ENCODE assay signal across 15 cellular contexts in the genomic region with DNA sequence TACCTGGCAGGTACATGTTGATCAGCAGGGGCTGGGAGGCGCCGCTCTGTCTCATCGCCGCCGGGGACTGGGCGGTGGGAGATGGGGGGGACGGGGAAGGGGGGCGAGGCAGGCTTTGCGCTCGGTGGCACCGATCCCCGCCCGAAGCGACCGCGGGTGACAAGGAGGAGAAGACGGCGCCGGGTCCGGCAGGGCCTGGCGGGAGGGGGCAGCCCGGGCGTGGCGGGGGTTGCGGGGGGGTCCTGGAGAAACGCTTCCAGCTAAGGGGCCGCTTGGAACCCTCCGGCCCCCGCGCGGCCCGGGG. TPM values are rescaled to one million over a fixed set of nuclear protein-coding genes. Genes with fewer than 3 reads are reported as not detected.
DNase-seq lines count a peak whose midpoint lies in the region; ATAC-seq, FAIRE-seq and TF ChIP-seq lines count a peak whose summit lies in the region.
"Had no signal": no experiment of that assay in that cellular context is flagged by ENCODE, and none has a peak within 500 bp of the region (broad histone marks: within the 10 kb centered on the region; RNA-seq: fewer than 3 reads in every experiment).

A gene (minus strand): TSS at position 164 of the 304 bp plus-strand sequence. CDS start 109 bp downstream, at position 55.

- H3K79me1 ChIP-seq in H9 (ENCODE audit: insufficient read depth, low read depth, low read length, poor library complexity, severe bottlenecking) (no peaks in the 10 kb centered on the region), H1 (ENCODE audit: low read depth, low read length) (no peaks in the 10 kb centered on the region)

- TF ChIP-seq POLR2A in H1 (IDR thresholded peaks at IDR 0.05; ENCODE audit: control extremely low read depth in 1 of 2, low read depth in 2 of 2, low read length in 2 of 2) (no peak), prostate gland (IDR thresholded peaks at IDR 0.05) (no peak), GM12891 (IDR thresholded peaks at IDR 0.05; ENCODE audit: low read depth, low read length) (no peak)

- H4K91ac ChIP-seq in H9 (ENCODE audit: insufficient read length, low read depth, low read length): no peak within 1 kb of the TSS
- H4K91ac ChIP-seq in H1 (replicated peaks; ENCODE audit: insufficient read length, low read length): no peak within 1 kb of the TSS

- TF ChIP-seq CTCF in SK-N-SH (IDR thresholded peaks at IDR 0.05) (no peak), H9 (conservative IDR thresholded peaks at IDR 0.05) (no peak), H1 (IDR thresholded peaks at IDR 0.05; ENCODE audit: control extremely low read depth in 1 of 3, insufficient read depth in 1 of 3, low read depth in 1 of 3, low read length in 3 of 3) (no peak), prostate gland (IDR thresholded peaks at IDR 0.05) (no peak)

- H4K8ac ChIP-seq in H9 (replicated peaks; ENCODE audit: insufficient read length, low read depth, low read length): no peak within 1 kb of the TSS
- peak within 1 kb of the TSS; percentile 88; the same call in 1 of the 2 replicates for H4K8ac ChIP-seq in H1 (ENCODE audit: extremely low read depth, insufficient read depth, low read length)

- WGBS in SK-N-SH (ENCODE audit: low lambda C conversion rate): 9% methylated on average over 13 of the region's 32 CpGs
- no CpG with 5 or more reads among the region's 32 CpGs for WGBS in H9 (ENCODE audit: extremely low coverage, insufficient read length, low lambda C conversion rate)
- 3% methylated on average over 8 of the region's 32 CpGs; no CpG with 5 or more reads in 1 of the 2 experiments for WGBS in H1 (ENCODE audit: extremely low coverage in 1 of 2, insufficient coverage in 1 of 2, insufficient read length in 1 of 2, insufficient replicate concordance in 2 of 2, low coverage in 1 of 2, low lambda C conversion rate in 2 of 2, missing lambda C conversion rate in 1 of 2), 2 experiments
- WGBS in prostate gland: under 1% methylated on average over 22 of the region's 32 CpGs

- FAIRE-seq in H1 (lab: Jason Lieb, UNC) (no peak), GM12891 (lab: Jason Lieb, UNC) (no peak)
- FAIRE-seq: colon had no signal

- H3K4me2 ChIP-seq in SK-N-SH: peak within 1 kb of the TSS; percentile 63; the same call in 1 of the 2 replicates
- peak within 1 kb of the TSS; percentile 42 for H3K4me2 ChIP-seq in H9 (ENCODE audit: insufficient read depth, insufficient read length, low read length)
- peak within 1 kb of the TSS; percentile 46 to 67 for H3K4me2 ChIP-seq in H1 (ENCODE audit: insufficient read depth in 1 of 2, low read depth in 2 of 2, low read length in 2 of 2)

- H2BK12ac ChIP-seq in H9 (ENCODE audit: insufficient read length, low read depth, low read length) (no peak within 1 kb of the TSS), H1 (ENCODE audit: low read depth, low read length) (peak within 1 kb of the TSS; percentile 60; the same call in 1 of the 2 replicates)

- POLR2A ChIA-PET in SK-N-SH (lab: Yijun Ruan, JAX): interaction anchor here (0.8 to 6.4 kb wide), 9 partner anchors 8 to 233 kb away, joined by 3 to 89 read pairs (median 4); a partner anchor contains a TSS
- POLR2A ChIA-PET in H1 (lab: Charles Lee; ENCODE audit: partially characterized antibody): interaction anchor here (0.7 to 1.0 kb wide), 3 partner anchors 8 to 15 kb away, joined by 3 to 4 read pairs (median 3); no protein-coding TSS in a partner anchor

- H3K79me2 ChIP-seq in SK-N-SH (ENCODE audit: insufficient read depth) (no peaks in the 10 kb centered on the region), H9 (ENCODE audit: insufficient read depth, low read length) (no peaks in the 10 kb centered on the region), H1 (ENCODE audit: control insufficient read depth in 1 of 2, insufficient read depth in 2 of 2, low read length in 2 of 2) (no peaks in the 10 kb centered on the region)

- TF ChIP-seq RAD21 in SK-N-SH (IDR thresholded peaks at IDR 0.05; ENCODE audit: low read length): no peak
- no peak for TF ChIP-seq RAD21 in H1 (IDR thresholded peaks at IDR 0.05 in 1 of 2, conservative IDR thresholded peaks at IDR 0.05 in 1 of 2; ENCODE audit: low read depth in 2 of 2, low read length in 2 of 2)

- peaks cover 10 to 29% of the 10 kb centered on the region in 2 experiments for H3K4me1 Mint-ChIP-seq in H9

- ATAC-seq in SK-N-SH treated with all-trans-retinoic acid at 6 μM for 48 hours (no peak), GM18873 (IDR thresholded peaks at IDR 0.05; ENCODE audit: low FRiP score, unreplicated experiment) (no peak)

- H2BK120ac ChIP-seq in H9 (ENCODE audit: low read depth, low read length, poor library complexity, severe bottlenecking) (no peak within 1 kb of the TSS), H1 (replicated peaks; ENCODE audit: low read depth, low read length) (no peak within 1 kb of the TSS)

- no peak within 1 kb of the TSS for H3K4ac ChIP-seq in H9 (ENCODE audit: low read depth, low read length)
- H3K4ac ChIP-seq in H1 (replicated peaks; ENCODE audit: insufficient read length, low read depth, low read length): no peak within 1 kb of the TSS

- H3K4me3 Mint-ChIP-seq in H9: peak within 1 kb of the TSS; percentile 45 to 82

- H3K9me2 ChIP-seq in SK-N-SH: no peaks in the 10 kb centered on the region

- DNase-seq in SK-N-SH (peak; percentile 84), H9 (no peak), H1 (ENCODE audit: low read depth in 1 of 2, low spot score in 2 of 2) (no peak), prostate gland (ENCODE audit: low spot score) (no peak), GM12891 (ENCODE audit: insufficient read length, low spot score) (no peak), OCI-M1 (lab: John Stamatoyannopoulos, UW) (no peak)
- DNase-seq: activated T-cell treated with anti-CD3 and anti-CD28 coated beads for 4 hours; NCI-H446; stimulated activated CD4-positive, alpha-beta T cell treated with anti-CD3 and anti-CD28 coated beads, Interleukin-4, amount 100 ng/mL, for 4 hours had no signal

- H3K23ac ChIP-seq in H9 (ENCODE audit: insufficient read length, low read depth, low read length) (no peak within 1 kb of the TSS), H1 (ENCODE audit: insufficient read length) (no peak within 1 kb of the TSS)

- H3K9ac ChIP-seq in SK-N-SH: no peak within 1 kb of the TSS
- no peak within 1 kb of the TSS for H3K9ac ChIP-seq in H9 (ENCODE audit: extremely low read depth, insufficient read length, low read length)
- H3K9ac ChIP-seq in H1 (replicated peaks in 1 of 4; ENCODE audit: extremely low read depth in 1 of 4, low read depth in 3 of 4, low read length in 3 of 4): no peak within 1 kb of the TSS

- H3K27ac ChIP-seq in SK-N-SH (ENCODE audit: low read depth in 2 of 2, low read length in 1 of 2) (peak within 1 kb of the TSS in 1 of 2 experiments; percentile 89; a peak in 2 of 4 replicates), H9 (ENCODE audit: insufficient read length, low read depth, low read length) (no peak within 1 kb of the TSS), H1 (ENCODE audit: low read depth, low read length) (no peak within 1 kb of the TSS), prostate gland (peak within 1 kb of the TSS in 1 of 2 donors; percentile 4)

- H4K20me1 ChIP-seq in SK-N-SH (ENCODE audit: insufficient read depth): no peaks in the 10 kb centered on the region
- no peaks in the 10 kb centered on the region for H4K20me1 ChIP-seq in H9 (ENCODE audit: control insufficient read depth, insufficient read depth, insufficient read length)
- H4K20me1 ChIP-seq in H1 (replicated peaks in 1 of 2; ENCODE audit: control insufficient read depth in 1 of 2, insufficient read depth in 2 of 2, low read length in 2 of 2): peaks cover 16 to 37% of the 10 kb centered on the region in 2 experiments

- H2AFZ ChIP-seq in SK-N-SH (ENCODE audit: low read depth) (no peak within 1 kb of the TSS), H9 (ENCODE audit: low read length) (no peak within 1 kb of the TSS), H1 (ENCODE audit: low read length) (no peak within 1 kb of the TSS)

- no peak within 1 kb of the TSS for H3K18ac ChIP-seq in H9 (ENCODE audit: insufficient read length, low read depth, low read length)
- H3K18ac ChIP-seq in H1 (ENCODE audit: extremely low read depth, low read length): peak within 1 kb of the TSS; percentile 32; the same call in 1 of the 2 replicates

- H2AK5ac ChIP-seq in H9 (ENCODE audit: insufficient read length, low read length) (no peak within 1 kb of the TSS), H1 (ENCODE audit: low read depth, low read length) (no peak within 1 kb of the TSS)

- H2BK20ac ChIP-seq in H9 (ENCODE audit: low read depth, low read length, poor library complexity, severe bottlenecking) (no peak within 1 kb of the TSS), H1 (ENCODE audit: low read length) (no peak within 1 kb of the TSS; the same call in 1 of the 2 replicates)

- H3K4me3 ChIP-seq in SK-N-SH (ENCODE audit: low read depth in 2 of 2, low read length in 1 of 2) (peak within 1 kb of the TSS; percentile 16 to 45; a peak in 3 of 4 replicates), H1 (ENCODE audit: extremely low read depth in 1 of 4, insufficient read depth in 2 of 4, low read depth in 3 of 4, low read length in 4 of 4) (peak within 1 kb of the TSS in 3 of 4 experiments; percentile 6 to 52 (median 32); a peak in 5 of 8 replicates), prostate gland (peak within 1 kb of the TSS; percentile 7 to 19)

- H3K27me3 ChIP-seq in SK-N-SH (ENCODE audit: insufficient read depth) (peaks cover 42% of the 10 kb centered on the region), H9 (ENCODE audit: insufficient read depth, low read length) (peaks cover 89% of the 10 kb centered on the region), H1 (replicated peaks in 1 of 4; ENCODE audit: control insufficient read depth in 3 of 4, extremely low read depth in 1 of 4, insufficient read depth in 3 of 4, low read length in 3 of 4) (peaks cover 95 to 99% (median 97%) of the 10 kb centered on the region in 4 experiments), prostate gland (replicated peaks; ENCODE audit: insufficient read depth) (peaks cover 17% of the 10 kb centered on the region)

- peaks cover 2 to 6% of the 10 kb centered on the region in 2 experiments; a peak in 2 of 5 replicates for H3K9me3 Mint-ChIP-seq in H9

- H3K36me3 Mint-ChIP-seq in H9 (ENCODE audit: insufficient read depth in 1 of 3, low read depth in 3 of 3): peaks cover 0 to 3% (median 0%) of the 10 kb centered on the region in 3 experiments; a peak in 1 of 7 replicates

- no peak within 1 kb of the TSS for H4K5ac ChIP-seq in H9 (ENCODE audit: insufficient read length, low read depth, low read length)
- no peak within 1 kb of the TSS for H4K5ac ChIP-seq in H1 (ENCODE audit: insufficient read length, low read depth, low read length)

- H2BK15ac ChIP-seq in H9 (ENCODE audit: low read depth, low read length) (no peak within 1 kb of the TSS), H1 (ENCODE audit: low read length) (no peak within 1 kb of the TSS)

- no peak within 1 kb of the TSS for H3T11ph ChIP-seq in H9 (ENCODE audit: low read length)

- H3F3A ChIP-seq in SK-N-SH (replicated peaks; ENCODE audit: insufficient read depth): no peaks in the 10 kb centered on the region

- H3K27ac Mint-ChIP-seq in H9: no peak within 1 kb of the TSS

- H3K4me1 ChIP-seq in SK-N-SH (ENCODE audit: control insufficient read depth in 1 of 2, insufficient read depth in 2 of 2, low read depth in 1 of 2, low read length in 1 of 2) (peaks cover 0 to 34% of the 10 kb centered on the region in 2 experiments; a peak in 2 of 4 replicates), H9 (ENCODE audit: insufficient read depth, low read length) (no peaks in the 10 kb centered on the region; the same call in 1 of the 2 replicates), H1 (replicated peaks in 1 of 4; ENCODE audit: control insufficient read depth in 3 of 4, insufficient read depth in 4 of 4, low read length in 3 of 4) (peaks cover 0 to 21% (median 17%) of the 10 kb centered on the region in 4 experiments; a peak in 5 of 7 replicates), prostate gland (replicated peaks) (no peaks in the 10 kb centered on the region)

- H3K23me2 ChIP-seq in H9 (ENCODE audit: insufficient read length, low read depth, low read length, poor library complexity, severe bottlenecking) (peaks cover 16% of the 10 kb centered on the region), H1 (ENCODE audit: low read depth, low read length) (peaks cover 3% of the 10 kb centered on the region; the same call in 1 of the 2 replicates)

- CTCF ChIA-PET in SK-N-SH (lab: Yijun Ruan, JAX): interaction anchor here (1.0 to 12.4 kb wide), 12 partner anchors 10 to 310 kb away, joined by 3 to 208 read pairs (median 10); a partner anchor contains a TSS
- CTCF ChIA-PET in H1 (lab: Charles Lee; ENCODE audit: partially characterized antibody): interaction anchor here (0.6 to 13.0 kb wide), 8 partner anchors 11 to 173 kb away, joined by 3 to 284 read pairs (median 4); a partner anchor contains a TSS

- H3K36me3 ChIP-seq in SK-N-SH (replicated peaks in 1 of 2; ENCODE audit: control insufficient read depth in 1 of 2, insufficient read depth in 2 of 2, low read length in 1 of 2): no peaks in the 10 kb centered on the region
- H3K36me3 ChIP-seq in H1 (ENCODE audit: control insufficient read depth in 2 of 4, insufficient read depth in 4 of 4, low read length in 3 of 4): peaks cover 0 to 7% (median 0%) of the 10 kb centered on the region in 4 experiments; a peak in 1 of 8 replicates
- no peaks in the 10 kb centered on the region for H3K36me3 ChIP-seq in prostate gland

- H3K27me3 Mint-ChIP-seq in H9 (ENCODE audit: low read depth): peaks cover 99% of the 10 kb centered on the region

- no peak within 1 kb of the TSS for H3K56ac ChIP-seq in H9 (ENCODE audit: insufficient read length, low read depth, low read length)
- no peak within 1 kb of the TSS for H3K56ac ChIP-seq in H1 (replicated peaks; ENCODE audit: insufficient read length, low read depth, low read length)

- H2BK5ac ChIP-seq in H9 (ENCODE audit: insufficient read length, low read length): no peak within 1 kb of the TSS
- H2BK5ac ChIP-seq in H1 (ENCODE audit: low read depth, low read length): no peak within 1 kb of the TSS

- TF ChIP-seq EP300 in SK-N-SH (IDR thresholded peaks at IDR 0.05; ENCODE audit: borderline replicate concordance in 1 of 2, low read depth in 1 of 2, low read length in 1 of 2) (no peak; a peak in 1 of 4 replicates), H1 (IDR thresholded peaks at IDR 0.05; ENCODE audit: borderline replicate concordance in 1 of 2, low read depth in 2 of 2, low read length in 2 of 2) (no peak)

- no peak within 1 kb of the TSS for H3K14ac ChIP-seq in H9 (ENCODE audit: insufficient read depth, low read length)
- no peak within 1 kb of the TSS for H3K14ac ChIP-seq in H1 (ENCODE audit: insufficient read length)

- H3K9me3 ChIP-seq in SK-N-SH (no peaks in the 10 kb centered on the region), H9 (ENCODE audit: control insufficient read depth, low read depth, low read length) (no peaks in the 10 kb centered on the region), H1 (ENCODE audit: insufficient read depth in 2 of 2, low read depth in 1 of 2, low read length in 1 of 2) (no peaks in the 10 kb centered on the region), prostate gland (no peaks in the 10 kb centered on the region)

- intact Hi-C loops in prostate gland (cut with DNase I): no loop called here

RNA-seq across cellular contexts. Expression of the gene that starts here (rescaled TPM):
- polyA plus RNA-seq in SK-N-SH (2012; rRNA removed) (0.53 and 1.2 TPM in 2 replicates), H1 (2011; rRNA removed) (not detected in 2 replicates)
- 1.4 and 3.0 TPM in 2 replicates for polyA plus RNA-seq in SK-N-SH (2012; cell fraction: cytosol; rRNA removed)
- polyA plus RNA-seq in SK-N-SH (2012; cell fraction: nucleus; rRNA removed): 0.80 and 2.9 TPM in 2 replicates
- total RNA-seq in H9 (2021) (not detected in 2 replicates), prostate gland (10 to 100 TPM in 1 of 2 donors, 1 to 10 TPM in 1; 1.8 to 25.9 TPM)
- total RNA-seq in H1 (2021; fragmentation: NEBNext Ultra II Directional; extraction: Animal tissue kit (Norgen Biotek cat#: 25700)): not detected in 2 replicates
- not detected for polyA plus RNA-seq in H1 (2011; cell fraction: cytosol; rRNA removed)
- polyA plus RNA-seq in H1 (2011; cell fraction: nucleus; rRNA removed): not detected
- polyA plus RNA-seq in H1 (2012, experiment 1 of 2): not detected in 4 replicates
- not detected for polyA plus RNA-seq in H1 (2012, experiment 2 of 2)
- not detected for polyA plus RNA-seq in H1 (2013, experiment 1 of 2)
- polyA plus RNA-seq in H1 (2013, experiment 2 of 2): not detected
- polyA minus RNA-seq in H1 (2011; rRNA and poly(A)+ RNA removed): not detected in 2 replicates
- polyA minus RNA-seq in H1 (2011; cell fraction: cytosol; rRNA and poly(A)+ RNA removed): not detected
- not detected for polyA minus RNA-seq in H1 (2011; cell fraction: nucleus; rRNA and poly(A)+ RNA removed)
- not detected for polyA plus RNA-seq in GM12891 (2012; ENCODE audit: low read depth, missing spikeins)
- total RNA-seq: HT-29, myocyte, urinary bladder had no signal
- polyA plus RNA-seq: urinary bladder had no signal
